1 cellular context compared by ENCODE assay signal in genomic region chr11:102192349-102193066, GRCh38.
TF ChIP-seq lines count a peak whose summit lies in the region.

No MANE protein-coding gene starts in this region.

TF ChIP-seq in HepG2, 621 proteins besides CTCF, POLR2A, EP300 and RAD21 (continued from another document and continues in another):
- TF ChIP-seq ZNF142 (CRISPR knock-in tag; IDR thresholded peaks at IDR 0.05) (no peak), USF2 (IDR thresholded peaks at IDR 0.05; ENCODE audit: low read depth, low read length) (no peak), USF2 (CRISPR knock-in tag; IDR thresholded peaks at IDR 0.05; ENCODE audit: borderline replicate concordance) (no peak), MTF1 (CRISPR knock-in tag; IDR thresholded peaks at IDR 0.05) (no peak), SAP130 (CRISPR knock-in tag; IDR thresholded peaks at IDR 0.05; ENCODE audit: low read depth) (peak; percentile 79), GLMP (CRISPR knock-in tag; IDR thresholded peaks at IDR 0.05; ENCODE audit: borderline replicate concordance) (no peak), MNT (IDR thresholded peaks at IDR 0.05) (no peak), SMC3 (IDR thresholded peaks at IDR 0.05; ENCODE audit: low read length) (no peak), ZNF576 (CRISPR knock-in tag; IDR thresholded peaks at IDR 0.05) (no peak), ELF3 (CRISPR knock-in tag; IDR thresholded peaks at IDR 0.05) (peak; percentile 74; the same call in 1 of the 2 replicates), MYNN (CRISPR knock-in tag; IDR thresholded peaks at IDR 0.05; ENCODE audit: low read depth) (no peak), NFE2 (CRISPR knock-in tag; IDR thresholded peaks at IDR 0.05) (no peak), ZSCAN20 (CRISPR knock-in tag; IDR thresholded peaks at IDR 0.05; ENCODE audit: borderline replicate concordance) (no peak), SOX5 (CRISPR knock-in tag; IDR thresholded peaks at IDR 0.05; ENCODE audit: borderline replicate concordance) (peak; percentile 88), HOXA7 (CRISPR knock-in tag; IDR thresholded peaks at IDR 0.05) (no peak), ZFP37 (CRISPR knock-in tag; IDR thresholded peaks at IDR 0.05; ENCODE audit: borderline replicate concordance) (no peak), TOPORS (CRISPR knock-in tag; IDR thresholded peaks at IDR 0.05) (peak; percentile 42; the same call in 1 of the 2 replicates), ZBED4 (CRISPR knock-in tag; IDR thresholded peaks at IDR 0.05; ENCODE audit: borderline replicate concordance) (no peak), ZNF17 (CRISPR knock-in tag; IDR thresholded peaks at IDR 0.05) (no peak), TCF12 (IDR thresholded peaks at IDR 0.05) (no peak), TCF12 (CRISPR knock-in tag; IDR thresholded peaks at IDR 0.05) (no peak), SIN3A (IDR thresholded peaks at IDR 0.05; ENCODE audit: borderline replicate concordance, low read depth, low read length) (no peak), POGZ (CRISPR knock-in tag; IDR thresholded peaks at IDR 0.05) (peak; percentile 78), ZKSCAN5 (CRISPR knock-in tag; IDR thresholded peaks at IDR 0.05) (no peak), ZNF75D (CRISPR knock-in tag; IDR thresholded peaks at IDR 0.05; ENCODE audit: borderline replicate concordance) (no peak), ATF1 (CRISPR knock-in tag; IDR thresholded peaks at IDR 0.05) (peak; percentile 51; the same call in 1 of the 2 replicates), FOXC1 (CRISPR knock-in tag; IDR thresholded peaks at IDR 0.05; ENCODE audit: borderline replicate concordance) (no peak)
- TF ChIP-seq, protein P1, sequence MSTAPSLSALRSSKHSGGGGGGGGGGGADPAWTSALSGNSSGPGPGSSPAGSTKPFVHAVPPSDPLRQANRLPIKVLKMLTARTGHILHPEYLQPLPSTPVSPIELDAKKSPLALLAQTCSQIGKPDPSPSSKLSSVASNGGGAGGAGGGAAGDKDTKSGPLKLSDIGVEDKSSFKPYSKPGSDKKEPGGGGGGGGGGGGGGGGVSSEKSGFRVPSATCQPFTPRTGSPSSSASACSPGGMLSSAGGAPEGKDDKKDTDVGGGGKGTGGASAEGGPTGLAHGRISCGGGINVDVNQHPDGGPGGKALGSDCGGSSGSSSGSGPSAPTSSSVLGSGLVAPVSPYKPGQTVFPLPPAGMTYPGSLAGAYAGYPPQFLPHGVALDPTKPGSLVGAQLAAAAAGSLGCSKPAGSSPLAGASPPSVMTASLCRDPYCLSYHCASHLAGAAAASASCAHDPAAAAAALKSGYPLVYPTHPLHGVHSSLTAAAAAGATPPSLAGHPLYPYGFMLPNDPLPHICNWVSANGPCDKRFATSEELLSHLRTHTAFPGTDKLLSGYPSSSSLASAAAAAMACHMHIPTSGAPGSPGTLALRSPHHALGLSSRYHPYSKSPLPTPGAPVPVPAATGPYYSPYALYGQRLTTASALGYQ (CRISPR knock-in tag; IDR thresholded peaks at IDR 0.05): peak; percentile 92
- TF ChIP-seq, protein P2, sequence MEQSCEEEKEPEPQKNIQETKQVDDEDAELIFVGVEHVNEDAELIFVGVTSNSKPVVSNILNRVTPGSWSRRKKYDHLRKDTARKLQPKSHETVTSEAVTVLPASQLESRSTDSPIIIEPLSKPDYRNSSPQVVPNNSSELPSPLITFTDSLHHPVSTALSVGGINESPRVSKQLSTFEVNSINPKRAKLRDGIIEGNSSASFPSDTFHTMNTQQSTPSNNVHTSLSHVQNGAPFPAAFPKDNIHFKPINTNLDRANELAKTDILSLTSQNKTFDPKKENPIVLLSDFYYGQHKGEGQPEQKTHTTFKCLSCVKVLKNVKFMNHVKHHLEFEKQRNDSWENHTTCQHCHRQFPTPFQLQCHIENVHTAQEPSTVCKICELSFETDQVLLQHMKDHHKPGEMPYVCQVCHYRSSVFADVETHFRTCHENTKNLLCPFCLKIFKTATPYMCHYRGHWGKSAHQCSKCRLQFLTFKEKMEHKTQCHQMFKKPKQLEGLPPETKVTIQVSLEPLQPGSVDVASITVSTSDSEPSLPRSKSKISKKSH (CRISPR knock-in tag; IDR thresholded peaks at IDR 0.05; ENCODE audit: borderline replicate concordance): no peak
- TF ChIP-seq, protein P3, sequence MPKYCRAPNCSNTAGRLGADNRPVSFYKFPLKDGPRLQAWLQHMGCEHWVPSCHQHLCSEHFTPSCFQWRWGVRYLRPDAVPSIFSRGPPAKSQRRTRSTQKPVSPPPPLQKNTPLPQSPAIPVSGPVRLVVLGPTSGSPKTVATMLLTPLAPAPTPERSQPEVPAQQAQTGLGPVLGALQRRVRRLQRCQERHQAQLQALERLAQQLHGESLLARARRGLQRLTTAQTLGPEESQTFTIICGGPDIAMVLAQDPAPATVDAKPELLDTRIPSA (CRISPR knock-in tag; IDR thresholded peaks at IDR 0.05; ENCODE audit: borderline replicate concordance): no peak
- TF ChIP-seq, protein P4, sequence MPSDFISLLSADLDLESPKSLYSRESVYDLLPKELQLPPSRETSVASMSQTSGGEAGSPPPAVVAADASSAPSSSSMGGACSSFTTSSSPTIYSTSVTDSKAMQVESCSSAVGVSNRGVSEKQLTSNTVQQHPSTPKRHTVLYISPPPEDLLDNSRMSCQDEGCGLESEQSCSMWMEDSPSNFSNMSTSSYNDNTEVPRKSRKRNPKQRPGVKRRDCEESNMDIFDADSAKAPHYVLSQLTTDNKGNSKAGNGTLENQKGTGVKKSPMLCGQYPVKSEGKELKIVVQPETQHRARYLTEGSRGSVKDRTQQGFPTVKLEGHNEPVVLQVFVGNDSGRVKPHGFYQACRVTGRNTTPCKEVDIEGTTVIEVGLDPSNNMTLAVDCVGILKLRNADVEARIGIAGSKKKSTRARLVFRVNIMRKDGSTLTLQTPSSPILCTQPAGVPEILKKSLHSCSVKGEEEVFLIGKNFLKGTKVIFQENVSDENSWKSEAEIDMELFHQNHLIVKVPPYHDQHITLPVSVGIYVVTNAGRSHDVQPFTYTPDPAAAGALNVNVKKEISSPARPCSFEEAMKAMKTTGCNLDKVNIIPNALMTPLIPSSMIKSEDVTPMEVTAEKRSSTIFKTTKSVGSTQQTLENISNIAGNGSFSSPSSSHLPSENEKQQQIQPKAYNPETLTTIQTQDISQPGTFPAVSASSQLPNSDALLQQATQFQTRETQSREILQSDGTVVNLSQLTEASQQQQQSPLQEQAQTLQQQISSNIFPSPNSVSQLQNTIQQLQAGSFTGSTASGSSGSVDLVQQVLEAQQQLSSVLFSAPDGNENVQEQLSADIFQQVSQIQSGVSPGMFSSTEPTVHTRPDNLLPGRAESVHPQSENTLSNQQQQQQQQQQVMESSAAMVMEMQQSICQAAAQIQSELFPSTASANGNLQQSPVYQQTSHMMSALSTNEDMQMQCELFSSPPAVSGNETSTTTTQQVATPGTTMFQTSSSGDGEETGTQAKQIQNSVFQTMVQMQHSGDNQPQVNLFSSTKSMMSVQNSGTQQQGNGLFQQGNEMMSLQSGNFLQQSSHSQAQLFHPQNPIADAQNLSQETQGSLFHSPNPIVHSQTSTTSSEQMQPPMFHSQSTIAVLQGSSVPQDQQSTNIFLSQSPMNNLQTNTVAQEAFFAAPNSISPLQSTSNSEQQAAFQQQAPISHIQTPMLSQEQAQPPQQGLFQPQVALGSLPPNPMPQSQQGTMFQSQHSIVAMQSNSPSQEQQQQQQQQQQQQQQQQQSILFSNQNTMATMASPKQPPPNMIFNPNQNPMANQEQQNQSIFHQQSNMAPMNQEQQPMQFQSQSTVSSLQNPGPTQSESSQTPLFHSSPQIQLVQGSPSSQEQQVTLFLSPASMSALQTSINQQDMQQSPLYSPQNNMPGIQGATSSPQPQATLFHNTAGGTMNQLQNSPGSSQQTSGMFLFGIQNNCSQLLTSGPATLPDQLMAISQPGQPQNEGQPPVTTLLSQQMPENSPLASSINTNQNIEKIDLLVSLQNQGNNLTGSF (CRISPR knock-in tag; IDR thresholded peaks at IDR 0.05): no peak
